Comparison of ENCODE assay signal across 9 cellular contexts in the genomic region with DNA sequence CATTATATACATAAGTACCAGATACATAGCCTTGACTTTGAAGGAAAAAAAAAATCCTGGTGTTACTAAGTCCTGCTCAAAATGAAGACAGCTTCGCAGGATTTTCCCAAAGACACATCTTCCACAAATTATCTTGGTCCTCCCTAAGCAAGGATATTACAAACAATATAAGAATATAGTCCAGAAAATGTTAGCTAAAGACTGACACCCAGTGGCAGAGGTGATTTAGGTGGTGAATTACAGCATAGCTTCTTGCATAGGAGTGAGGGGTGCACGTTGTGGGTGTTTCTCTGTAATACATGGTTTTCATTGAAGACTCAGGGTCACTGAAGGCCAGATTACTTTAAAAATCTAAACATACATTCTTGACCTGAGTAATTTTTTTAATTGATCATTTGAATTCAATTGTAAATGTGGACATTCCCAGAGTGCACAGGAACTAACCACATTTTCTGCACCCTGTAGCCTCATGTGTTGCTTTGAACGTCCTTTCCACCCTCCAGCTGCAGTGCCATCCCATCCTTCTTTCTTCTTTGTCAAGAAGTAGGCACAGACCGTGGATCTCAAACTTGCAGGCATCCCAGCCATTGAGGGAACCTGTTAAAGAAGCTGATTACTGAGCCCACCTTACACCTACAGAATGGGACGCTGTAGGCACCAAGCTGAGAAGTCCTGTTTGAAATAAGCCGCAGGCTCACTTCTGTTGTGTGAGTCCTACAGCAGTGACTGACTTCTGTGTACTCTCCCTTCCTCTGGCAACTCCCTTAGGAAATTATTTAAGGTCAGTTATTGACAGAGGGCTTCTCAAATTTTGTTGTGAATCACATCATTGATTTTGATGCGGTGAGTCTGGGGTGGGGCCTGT.
DNase-seq lines count a peak whose midpoint lies in the region; FAIRE-seq and TF ChIP-seq lines count a peak whose summit lies in the region.
"Had no signal": no experiment of that assay in that cellular context is flagged by ENCODE, and none has a peak within 500 bp of the region (broad histone marks: within the 10 kb centered on the region; RNA-seq: fewer than 3 reads in every experiment).

No MANE protein-coding gene starts in this region.

- peaks cover 14% of the 10 kb centered on the region for H3K4me1 Mint-ChIP-seq in activated CD4-positive, alpha-beta memory T cell treated with anti-CD3 and anti-CD28 coated beads, Interleukin-2, amount 10 ng/mL, durations not matched to agents 7 days and 5 days
- peaks cover 13% of the 10 kb centered on the region for H3K4me1 Mint-ChIP-seq in activated CD4-positive, alpha-beta memory T cell treated with anti-CD3 and anti-CD28 coated beads for 36 hours (ENCODE audit: low read depth)

- no peak overlapping the region for H3K4ac ChIP-seq in neuronal stem cell (ENCODE audit: low read length)

- WGBS in small intestine, 3 donors = 48 to 49% (median 48%) methylated on average over 7 of the region's 7 CpGs
- WGBS in neuronal stem cell (ENCODE audit: extremely low coverage in 2 of 2, insufficient read length in 2 of 2, insufficient replicate concordance in 1 of 2), 2 donors = no CpG with 5 or more reads among the region's 7 CpGs

- H2BK5ac ChIP-seq in neuronal stem cell (ENCODE audit: low read length) = no peak overlapping the region

- H3K9me3 Mint-ChIP-seq in activated CD4-positive, alpha-beta memory T cell treated with anti-CD3 and anti-CD28 coated beads, Interleukin-2, amount 10 ng/mL, durations not matched to agents 7 days and 5 days = no peaks in the 10 kb centered on the region
- no peaks in the 10 kb centered on the region for H3K9me3 Mint-ChIP-seq in activated CD4-positive, alpha-beta memory T cell treated with anti-CD3 and anti-CD28 coated beads for 36 hours

- H4K91ac ChIP-seq in neuronal stem cell (ENCODE audit: low read depth, low read length, poor library complexity) = no peak overlapping the region

- no peak overlapping the region for H3K4me2 ChIP-seq in neuronal stem cell (ENCODE audit: insufficient read depth, low read length, poor library complexity, severe bottlenecking)

- H3K4me3 ChIP-seq in fibroblast of mammary gland (ENCODE audit: control insufficient read depth, low read depth, low read length) = no peak overlapping the region
- H3K4me3 ChIP-seq in small intestine (ENCODE audit: low read depth in 1 of 2, low read length in 2 of 2) = no peak overlapping the region
- H3K4me3 ChIP-seq in neuronal stem cell (ENCODE audit: low read length in 2 of 2) = no peak overlapping the region

- POLR2A ChIA-PET in activated CD4-positive, alpha-beta memory T cell treated with anti-CD3 and anti-CD28 coated beads, Interleukin-2, amount 10 ng/mL, durations not matched to agents 7 days and 5 days (lab: Charles Lee) = no interaction called here
- POLR2A ChIA-PET in activated CD4-positive, alpha-beta memory T cell treated with anti-CD3 and anti-CD28 coated beads for 36 hours (lab: Charles Lee) = interaction anchor here (1.3 to 1.4 kb wide), 2 partner anchors 102 to 125 kb away, joined by 3 to 4 read pairs; no protein-coding TSS in a partner anchor
- POLR2A ChIA-PET in RWPE1 (lab: Yijun Ruan, JAX; ENCODE audit: low non-redundant PET) = no interaction called here

- TF ChIP-seq CTCF in RWPE1 (conservative IDR thresholded peaks at IDR 0.05; ENCODE audit: low read depth) (peak; percentile 62), fibroblast of mammary gland (conservative IDR thresholded peaks at IDR 0.05; ENCODE audit: control insufficient read depth, insufficient read depth, low read depth, low read length) (peak; percentile 54)

- H3K9ac ChIP-seq in neuronal stem cell (ENCODE audit: low read depth, low read length, poor library complexity) = no peak overlapping the region

- H3K27me3 ChIP-seq in small intestine (ENCODE audit: control insufficient read depth in 2 of 2, insufficient read depth in 2 of 2, low read length in 2 of 2) (no peaks in the 10 kb centered on the region), neuronal stem cell (ENCODE audit: control insufficient read depth in 3 of 3, insufficient read depth in 3 of 3, low read depth in 1 of 3, low read length in 3 of 3) (no peaks in the 10 kb centered on the region)

- no peaks in the 10 kb centered on the region for H3K36me3 Mint-ChIP-seq in activated CD4-positive, alpha-beta memory T cell treated with anti-CD3 and anti-CD28 coated beads, Interleukin-2, amount 10 ng/mL, durations not matched to agents 7 days and 5 days (ENCODE audit: low read depth)
- no peaks in the 10 kb centered on the region for H3K36me3 Mint-ChIP-seq in activated CD4-positive, alpha-beta memory T cell treated with anti-CD3 and anti-CD28 coated beads for 36 hours
- H3K36me3 Mint-ChIP-seq: activated naive CD8-positive, alpha-beta T cell had no signal

- no peak overlapping the region for H2BK15ac ChIP-seq in neuronal stem cell (ENCODE audit: low read length)

- H2AK5ac ChIP-seq in neuronal stem cell (ENCODE audit: low read depth, low read length) = no peak overlapping the region

- no peak overlapping the region for H4K8ac ChIP-seq in neuronal stem cell (ENCODE audit: low read depth, low read length)

- no peaks in the 10 kb centered on the region for H3K36me3 ChIP-seq in small intestine (ENCODE audit: control insufficient read depth in 2 of 2, insufficient read depth in 2 of 2, low read length in 2 of 2)
- H3K36me3 ChIP-seq in neuronal stem cell (replicated peaks in 1 of 2; ENCODE audit: control insufficient read depth in 2 of 2, insufficient read depth in 2 of 2, low read length in 2 of 2) = no peaks in the 10 kb centered on the region

- no peaks in the 10 kb centered on the region for H3K27me3 Mint-ChIP-seq in activated CD4-positive, alpha-beta memory T cell treated with anti-CD3 and anti-CD28 coated beads, Interleukin-2, amount 10 ng/mL, durations not matched to agents 7 days and 5 days
- peaks cover 3% of the 10 kb centered on the region for H3K27me3 Mint-ChIP-seq in activated CD4-positive, alpha-beta memory T cell treated with anti-CD3 and anti-CD28 coated beads for 36 hours
- H3K27me3 Mint-ChIP-seq: activated naive CD8-positive, alpha-beta T cell had no signal

- no peak overlapping the region for H2BK120ac ChIP-seq in neuronal stem cell (ENCODE audit: low read depth, low read length)

- no peak overlapping the region for H2BK12ac ChIP-seq in neuronal stem cell (ENCODE audit: low read length)

- H3K4me3 Mint-ChIP-seq in activated CD4-positive, alpha-beta memory T cell treated with anti-CD3 and anti-CD28 coated beads, Interleukin-2, amount 10 ng/mL, durations not matched to agents 7 days and 5 days = no peak overlapping the region
- H3K4me3 Mint-ChIP-seq in activated CD4-positive, alpha-beta memory T cell treated with anti-CD3 and anti-CD28 coated beads for 36 hours = no peak overlapping the region
- H3K4me3 Mint-ChIP-seq: activated naive CD8-positive, alpha-beta T cell had no signal

- H3K27ac ChIP-seq in RWPE1 = no peak overlapping the region
- no peak overlapping the region for H3K27ac ChIP-seq in small intestine (ENCODE audit: low read depth in 1 of 2, low read length in 1 of 2)
- no peak overlapping the region for H3K27ac ChIP-seq in neuronal stem cell (replicated peaks; ENCODE audit: low read length)

- no peaks in the 10 kb centered on the region for H3K79me1 ChIP-seq in neuronal stem cell (ENCODE audit: low read depth, low read length)

- FAIRE-seq in small intestine (lab: Jason Lieb, UNC) = no peak

- peak; percentile 24 for DNase-seq in activated CD4-positive, alpha-beta memory T cell treated with anti-CD3 and anti-CD28 coated beads, Interleukin-2, amount 10 ng/mL, durations not matched to agents 7 days and 5 days
- DNase-seq in activated CD4-positive, alpha-beta memory T cell treated with anti-CD3 and anti-CD28 coated beads for 36 hours = no peak
- DNase-seq in HT1080 (ENCODE audit: low read depth) = peak; percentile 37
- DNase-seq in RWPE1 (ENCODE audit: low spot score) = peak; percentile 38
- peak; percentile 52 for DNase-seq in fibroblast of mammary gland (ENCODE audit: low read depth)
- DNase-seq in small intestine = peak; percentile 59
- DNase-seq in NCI-H187 (lab: John Stamatoyannopoulos, UW) = no peak
- no peak for DNase-seq in neuronal stem cell (ENCODE audit: low spot score)

- no peak overlapping the region for H3K27ac Mint-ChIP-seq in activated CD4-positive, alpha-beta memory T cell treated with anti-CD3 and anti-CD28 coated beads, Interleukin-2, amount 10 ng/mL, durations not matched to agents 7 days and 5 days
- H3K27ac Mint-ChIP-seq in activated CD4-positive, alpha-beta memory T cell treated with anti-CD3 and anti-CD28 coated beads for 36 hours = no peak overlapping the region
- H3K27ac Mint-ChIP-seq: activated naive CD8-positive, alpha-beta T cell had no signal

- H2AFZ ChIP-seq in neuronal stem cell (ENCODE audit: low read length) = no peak overlapping the region

- no peak overlapping the region for H3K23ac ChIP-seq in neuronal stem cell (ENCODE audit: low read depth, low read length, poor library complexity)

- CTCF ChIA-PET in activated CD4-positive, alpha-beta memory T cell treated with anti-CD3 and anti-CD28 coated beads, Interleukin-2, amount 10 ng/mL, durations not matched to agents 7 days and 5 days (lab: Charles Lee) = interaction anchor here (0.6 to 6.6 kb wide), 19 partner anchors 9 to 323 kb away, joined by 3 to 55 read pairs (median 4); a partner anchor contains a TSS
- CTCF ChIA-PET in activated CD4-positive, alpha-beta memory T cell treated with anti-CD3 and anti-CD28 coated beads for 36 hours (lab: Charles Lee) = interaction anchor here (0.5 to 9.0 kb wide), 40 partner anchors 8 to 733 kb away, joined by 3 to 89 read pairs (median 5); a partner anchor contains a TSS
- CTCF ChIA-PET in RWPE1 (lab: Yijun Ruan, JAX) = interaction anchor here (0.5 to 1.7 kb wide), 10 partner anchors 9 to 1276 kb away, joined by 3 to 7 read pairs (median 4); a partner anchor contains a TSS

- intact Hi-C loops in activated CD4-positive, alpha-beta memory T cell treated with anti-CD3 and anti-CD28 coated beads for 36 hours (cut with micrococcal nuclease) = loop anchor here (5.0 to 10.0 kb wide), 3 partner anchors 400 to 730 kb away; a partner anchor contains a TSS

- H3K14ac ChIP-seq in neuronal stem cell (ENCODE audit: low read length) = no peak overlapping the region

- no peak overlapping the region for H3K18ac ChIP-seq in neuronal stem cell (ENCODE audit: low read length)

- H3K4me1 ChIP-seq in small intestine (ENCODE audit: control insufficient read depth in 2 of 2, insufficient read depth in 1 of 2, low read depth in 1 of 2, low read length in 1 of 2) = no peaks in the 10 kb centered on the region
- H3K4me1 ChIP-seq in neuronal stem cell (ENCODE audit: control insufficient read depth in 2 of 2, insufficient read depth in 1 of 2, low read depth in 1 of 2, low read length in 2 of 2) = no peaks in the 10 kb centered on the region

- H3K9me3 ChIP-seq in small intestine (ENCODE audit: control insufficient read depth, low read depth) (no peaks in the 10 kb centered on the region), neuronal stem cell (replicated peaks in 1 of 2; ENCODE audit: control insufficient read depth in 2 of 2, insufficient read depth in 1 of 2, low read depth in 1 of 2, low read length in 2 of 2) (no peaks in the 10 kb centered on the region)

Comparison
In these comparisons a context has a peak if more than half of its experiments do, and no peak if none do; other contexts are left out.
1. DNase-seq: peak in activated CD4-positive, alpha-beta memory T cell treated with anti-CD3 and anti-CD28 coated beads, Interleukin-2, amount 10 ng/mL, durations not matched to agents 7 days and 5 days (single experiment), HT1080 (single experiment), RWPE1 (single experiment), fibroblast of mammary gland (single experiment) and small intestine (single experiment); none in activated CD4-positive, alpha-beta memory T cell treated with anti-CD3 and anti-CD28 coated beads for 36 hours (single experiment), NCI-H187 (0 of 2) and neuronal stem cell (single experiment).